In genomic region chr2:196925768-196926561, GRCh38 we compare ENCODE assay signal across 8 cellular contexts. TPM values are rescaled to one million over a fixed set of nuclear protein-coding genes. Genes with fewer than 3 reads are reported as not detected.
DNase-seq lines count a peak whose midpoint lies in the region; ATAC-seq and TF ChIP-seq lines count a peak whose summit lies in the region.

No MANE protein-coding gene starts in this region.

- H3F3A ChIP-seq in PC-9 (ENCODE audit: insufficient read depth, low read depth) = peaks cover 6% of the 10 kb centered on the region; the same call in 1 of the 2 replicates

- H3K36me3 ChIP-seq in PC-9 (ENCODE audit: low read depth) = no peaks in the 10 kb centered on the region
- H3K36me3 ChIP-seq in rectal smooth muscle tissue (ENCODE audit: control insufficient read depth, insufficient read depth, low read length) = no peaks in the 10 kb centered on the region

- peak overlapping the region; percentile 60 for H3K27ac ChIP-seq in PC-9
- peak overlapping the region; percentile 78 for H3K27ac ChIP-seq in rectal smooth muscle tissue (ENCODE audit: low read depth, low read length)

- peak overlapping the region; percentile 93 for H3K4me2 ChIP-seq in PC-9

- H3K27me3 Mint-ChIP-seq in Calu3 (ENCODE audit: unreplicated experiment) = no peaks in the 10 kb centered on the region

- peak overlapping the region; percentile 49 for H3K9ac ChIP-seq in rectal smooth muscle tissue (ENCODE audit: low read length)

- no peaks in the 10 kb centered on the region for H3K27me3 ChIP-seq in PC-9 (ENCODE audit: insufficient read depth, low read depth)
- H3K27me3 ChIP-seq in rectal smooth muscle tissue (ENCODE audit: control insufficient read depth, insufficient read depth, low read length) = no peaks in the 10 kb centered on the region

- peak overlapping the region; percentile 98 for H3K4me3 Mint-ChIP-seq in Calu3 (ENCODE audit: low read depth, unreplicated experiment)

- H2AFZ ChIP-seq in PC-9 = peak overlapping the region; percentile 99

- H3K4me3 ChIP-seq in PC-9 (peak overlapping the region; percentile 98), rectal smooth muscle tissue (ENCODE audit: low read length) (peak overlapping the region; percentile 91)

- ATAC-seq in GM19452 (IDR thresholded peaks at IDR 0.05; ENCODE audit: unreplicated experiment) = peak; percentile 27
- peak; percentile 14 for ATAC-seq in HG03469 (IDR thresholded peaks at IDR 0.05; ENCODE audit: unreplicated experiment)

- no peaks in the 10 kb centered on the region for H3K9me3 ChIP-seq in PC-9 (ENCODE audit: insufficient read depth, low read depth)

- peaks cover 28% of the 10 kb centered on the region for H3K79me2 ChIP-seq in PC-9 (ENCODE audit: low read depth)

- POLR2A ChIA-PET in PC-9 (lab: Charles Lee; ENCODE audit: unreplicated experiment) = no interaction called here

- H3K4me1 ChIP-seq in PC-9 (replicated peaks; ENCODE audit: insufficient read depth) = peaks cover 18% of the 10 kb centered on the region
- H3K4me1 ChIP-seq in rectal smooth muscle tissue (ENCODE audit: control insufficient read depth, insufficient read depth, low read length) = peaks cover 5% of the 10 kb centered on the region

- intact Hi-C loops in Calu3 (cut with micrococcal nuclease; ENCODE audit: unreplicated experiment) (no loop called here), PC-9 (cut with micrococcal nuclease; ENCODE audit: unreplicated experiment) (loop anchor here (1.0 to 5.0 kb wide), 2 partner anchors 62 to 451 kb away; no protein-coding TSS in a partner anchor)

- H3K27ac Mint-ChIP-seq in Calu3 (ENCODE audit: unreplicated experiment) = peak overlapping the region; percentile 80

- H3K4me1 Mint-ChIP-seq in Calu3 (ENCODE audit: low read depth, unreplicated experiment) = peaks cover 18% of the 10 kb centered on the region

- peak; percentile 10 for DNase-seq in Calu3
- DNase-seq in PC-9 = peak in 1 of 2 experiments; percentile 7
- peak in 38 of 56 donors; percentile 3 to 77 (median 53) for DNase-seq in amygdala (lab: John Stamatoyannopoulos, UW)
- peak; percentile 32 for DNase-seq in hepatic stellate cell (ENCODE audit: low spot score)
- DNase-seq in mesenteric fat pad (ENCODE audit: low spot score) = no peak

- no TSS peak for BruUV-seq in Calu3 (replicated peaks; lab: Mats Ljungman, UMichigan)
- no TSS peak for BruUV-seq in PC-9 (replicated peaks; lab: Mats Ljungman, UMichigan)

- H3K9me2 ChIP-seq in PC-9 (ENCODE audit: insufficient read depth) = no peaks in the 10 kb centered on the region

- CTCF ChIA-PET in Calu3 (lab: Charles Lee) = interaction anchor here (0.6 kb wide), 1 partner anchor 166 kb away, joined by 4 read pairs; no protein-coding TSS in a partner anchor
- CTCF ChIA-PET in PC-9 (lab: Charles Lee) = no interaction called here

- no peak for TF ChIP-seq CTCF in Calu3 (IDR thresholded peaks at IDR 0.05; ENCODE audit: unreplicated experiment)
- TF ChIP-seq CTCF in PC-9 (conservative IDR thresholded peaks at IDR 0.05) = no peak

- H4K20me1 ChIP-seq in PC-9 (ENCODE audit: insufficient read depth) = no peaks in the 10 kb centered on the region

- no peaks in the 10 kb centered on the region for H3K9me3 Mint-ChIP-seq in Calu3 (ENCODE audit: low read depth, unreplicated experiment)

- peaks cover 26% of the 10 kb centered on the region for H3K36me3 Mint-ChIP-seq in Calu3 (ENCODE audit: insufficient read depth, unreplicated experiment)

RNA-seq across cellular contexts. Expression of gene PGAP1, which starts 0.5 kb away (rescaled TPM):
- total RNA-seq in Calu3 (2022) (3.9 and 5.8 TPM in 2 replicates), PC-9 (2021) (5.1 and 6.5 TPM in 2 replicates), mesenteric fat pad (14.6 TPM)
